Comparison of ENCODE assay signal across 10 cellular contexts in the genomic region with DNA sequence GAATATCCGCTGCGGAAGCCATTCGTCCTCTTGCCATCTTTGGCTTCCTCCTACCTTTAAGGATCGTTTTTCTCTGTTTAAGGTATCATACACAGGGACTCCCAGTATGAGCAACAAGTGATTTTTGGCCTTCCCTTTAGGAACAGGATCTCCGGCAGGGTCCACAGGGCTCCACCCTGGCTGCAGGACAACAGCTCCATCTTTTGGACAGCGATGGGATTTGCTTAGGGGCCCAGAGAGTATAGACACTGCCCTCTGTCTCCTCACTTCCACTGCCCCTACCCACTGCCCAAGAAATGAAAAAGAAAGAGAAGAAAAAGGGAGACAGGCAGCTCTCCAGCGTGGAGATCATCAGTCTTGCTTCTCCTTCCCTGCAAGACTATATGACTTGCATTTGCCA.
DNase-seq lines count a peak whose midpoint lies in the region; ATAC-seq and TF ChIP-seq lines count a peak whose summit lies in the region.
"Had no signal": no experiment of that assay in that cellular context is flagged by ENCODE, and none has a peak within 500 bp of the region (broad histone marks: within the 10 kb centered on the region; RNA-seq: fewer than 3 reads in every experiment).

No MANE protein-coding gene starts in this region.

- H3K27ac Mint-ChIP-seq in activated naive CD4-positive, alpha-beta T cell treated with anti-CD3 and anti-CD28 coated beads, Interleukin-2, amount 50 U/mL, for 72 hours = no peak overlapping the region

- peak; percentile 38 for TF ChIP-seq CTCF in retinal pigment epithelial cell (conservative IDR thresholded peaks at IDR 0.05; ENCODE audit: low read depth, low read length)

- ATAC-seq in activated naive CD4-positive, alpha-beta T cell treated with anti-CD3 and anti-CD28 coated beads, Interleukin-2, amount 50 U/mL, for 72 hours = peak; percentile 39 to 49

- DNase-seq in activated T-cell treated with anti-CD3 and anti-CD28 coated beads for 48 hours (ENCODE audit: low read depth) = peak; percentile 15
- DNase-seq in activated T-cell treated with anti-CD3 and anti-CD28 coated beads, Interleukin-2, amount 50 U/mL, for 1 hour = no peak
- DNase-seq in M059J (ENCODE audit: low read depth) = peak; percentile 4
- DNase-seq in activated naive CD4-positive, alpha-beta T cell treated with anti-CD3 and anti-CD28 coated beads, Interleukin-2, amount 50 U/mL, for 72 hours (ENCODE audit: low spot score in 2 of 2) = peak in 1 of 2 donors; percentile 28
- no peak for DNase-seq in retinal pigment epithelial cell (ENCODE audit: low read depth)
- DNase-seq in CD1c-positive myeloid dendritic cell (ENCODE audit: extremely low spot score) = no peak
- DNase-seq in NK-92 treated with Interleukin-12 subunit alpha and Interleukin-12 subunit beta, amount 100 ng/mL, for 24 hours (lab: John Stamatoyannopoulos, UW) = no peak
- DNase-seq in NCI-H1694 treated with DMSO at 0.1 percent for 48 hours (lab: John Stamatoyannopoulos, UW) = no peak
- DNase-seq: activated CD4-positive, CD25-positive, alpha-beta regulatory T cell; DMS79 treated with DMSO at 0.1 percent for 48 hours had no signal

- no peak overlapping the region for H3K4me3 ChIP-seq in retinal pigment epithelial cell (ENCODE audit: low read length)

- no peaks in the 10 kb centered on the region for H3K36me3 Mint-ChIP-seq in activated naive CD4-positive, alpha-beta T cell treated with anti-CD3 and anti-CD28 coated beads, Interleukin-2, amount 50 U/mL, for 72 hours

- H3K9me3 Mint-ChIP-seq in activated naive CD4-positive, alpha-beta T cell treated with anti-CD3 and anti-CD28 coated beads, Interleukin-2, amount 50 U/mL, for 72 hours = peaks cover 0 to 9% of the 10 kb centered on the region in 2 donors

Comparison
In these comparisons a context has a peak if more than half of its experiments do, and no peak if none do; other contexts are left out.
1. DNase-seq: peak in activated T-cell treated with anti-CD3 and anti-CD28 coated beads for 48 hours (single experiment) and M059J (single experiment); none in activated T-cell treated with anti-CD3 and anti-CD28 coated beads, Interleukin-2, amount 50 U/mL, for 1 hour (single experiment), retinal pigment epithelial cell (single experiment), CD1c-positive myeloid dendritic cell (single experiment), NK-92 treated with Interleukin-12 subunit alpha and Interleukin-12 subunit beta, amount 100 ng/mL, for 24 hours (single experiment) and NCI-H1694 treated with DMSO at 0.1 percent for 48 hours (single experiment).